ENCODE assay signal across 21 cellular contexts in genomic region chr4:69242562-69243245, GRCh38. TPM values are rescaled to one million over a fixed set of nuclear protein-coding genes. Genes with fewer than 3 reads are reported as not detected.
"Had no signal": no experiment of that assay in that cellular context is flagged by ENCODE, and none has a peak within 500 bp of the region (broad histone marks: within the 10 kb centered on the region; RNA-seq: fewer than 3 reads in every experiment).

No MANE protein-coding gene starts in this region.

RNA-seq across cellular contexts. Expression of gene UGT2B11, which starts 28.2 kb away (rescaled TPM):
- total RNA-seq: activated B cell treated with CpG ODN at 0.5 μM for 24 hours; activated CD4-positive, alpha-beta memory T cell treated with anti-CD3 and anti-CD28 coated beads for 36 hours; activated CD4-positive, alpha-beta T cell treated with anti-CD3 and anti-CD28 coated beads, Interleukin-2, amount 10 ng/mL, durations not matched to agents 24 days and 14 days; activated CD8-positive, alpha-beta memory T cell treated with anti-CD3 and anti-CD28 coated beads for 36 hours; activated CD8-positive, alpha-beta T cell treated with anti-CD3 and anti-CD28 coated beads for 36 hours; activated naive CD4-positive, alpha-beta T cell treated with anti-CD3 and anti-CD28 coated beads for 36 hours; activated naive CD4-positive, alpha-beta T cell treated with anti-CD3 and anti-CD28 coated beads, Interleukin-2, amount 50 U/mL, for 72 hours; activated naive CD8-positive, alpha-beta T cell treated with anti-CD3 and anti-CD28 coated beads for 36 hours; activated T-cell treated with anti-CD3 and anti-CD28 coated beads, Interleukin-2, amount 50 U/mL, for 4 hours; activated T-cell treated with anti-CD3 and anti-CD28 coated beads, Interleukin-2, amount 50 U/mL, for 72 hours; activated T-helper 1 cell treated with anti-CD3 and anti-CD28 coated beads, Interleukin-12 subunit alpha, Interleukin-12 subunit beta, Interleukin-2, Interleukin-4 antibody, amounts not matched to agents 30 ng/mL and 10 ng/mL and 1 ng/mL, durations not matched to agents 14 hours and 24 hours and 36 hours; activated T-helper 17 cell treated with anti-CD3 and anti-CD28 coated beads, Interleukin-2, amount 50 U/mL, for 72 hours; aorta; astrocyte; body of pancreas; cardiac septum; cerebellum; T-helper 1 cell treated with Interleukin-12 subunit alpha and Interleukin-12 subunit beta and Interleukin-4 antibody, amounts not matched to agents 30 ng/mL and 1 ng/mL, for 36 hours; T-helper 17 cell; T-helper 2 cell treated with Interferon-gamma antibody and Interleukin-4, amounts not matched to agents 100 ng/mL and 5 ng/mL, for 36 hours had no signal
- polyA plus RNA-seq: adrenal gland, aorta had no signal

RNA-seq across cellular contexts. Expression of gene UGT2B28, which starts 37.6 kb away (rescaled TPM):
- total RNA-seq: activated B cell treated with CpG ODN at 0.5 μM for 24 hours; activated CD4-positive, alpha-beta memory T cell treated with anti-CD3 and anti-CD28 coated beads for 36 hours; activated CD4-positive, alpha-beta T cell treated with anti-CD3 and anti-CD28 coated beads, Interleukin-2, amount 10 ng/mL, durations not matched to agents 24 days and 14 days; activated CD8-positive, alpha-beta memory T cell treated with anti-CD3 and anti-CD28 coated beads for 36 hours; activated CD8-positive, alpha-beta T cell treated with anti-CD3 and anti-CD28 coated beads for 36 hours; activated naive CD4-positive, alpha-beta T cell treated with anti-CD3 and anti-CD28 coated beads for 36 hours; activated naive CD4-positive, alpha-beta T cell treated with anti-CD3 and anti-CD28 coated beads, Interleukin-2, amount 50 U/mL, for 72 hours; activated naive CD8-positive, alpha-beta T cell treated with anti-CD3 and anti-CD28 coated beads for 36 hours; activated T-cell treated with anti-CD3 and anti-CD28 coated beads, Interleukin-2, amount 50 U/mL, for 4 hours; activated T-cell treated with anti-CD3 and anti-CD28 coated beads, Interleukin-2, amount 50 U/mL, for 72 hours; activated T-helper 1 cell treated with anti-CD3 and anti-CD28 coated beads, Interleukin-12 subunit alpha, Interleukin-12 subunit beta, Interleukin-2, Interleukin-4 antibody, amounts not matched to agents 30 ng/mL and 10 ng/mL and 1 ng/mL, durations not matched to agents 14 hours and 24 hours and 36 hours; activated T-helper 17 cell treated with anti-CD3 and anti-CD28 coated beads, Interleukin-2, amount 50 U/mL, for 72 hours; adrenal gland; aorta; astrocyte; body of pancreas; cardiac septum; cerebellum; T-helper 1 cell treated with Interleukin-12 subunit alpha and Interleukin-12 subunit beta and Interleukin-4 antibody, amounts not matched to agents 30 ng/mL and 1 ng/mL, for 36 hours; T-helper 17 cell; T-helper 2 cell treated with Interferon-gamma antibody and Interleukin-4, amounts not matched to agents 100 ng/mL and 5 ng/mL, for 36 hours had no signal
- polyA plus RNA-seq: adrenal gland, aorta had no signal
